1 cellular context compared by ENCODE assay signal in genomic region chr5:57173318-57174127, GRCh38.
TF ChIP-seq lines count a peak whose summit lies in the region.

Gene GPBP1 (plus strand): TSS chr5:57174059. CDS start chr5:57214131, 40,072 bp downstream.

TF ChIP-seq in K562, 482 proteins besides CTCF, POLR2A, EP300 and RAD21 (continued from another document and continues in another):
- TF ChIP-seq FOXO4 (CRISPR knock-in tag; IDR thresholded peaks at IDR 0.05) (no peak), MYBL2 (IDR thresholded peaks at IDR 0.05; ENCODE audit: low read depth) (no peak), MYBL2 (CRISPR knock-in tag; IDR thresholded peaks at IDR 0.05; ENCODE audit: borderline replicate concordance) (no peak), MCM7 (IDR thresholded peaks at IDR 0.05) (no peak), IRF1 (CRISPR knock-in tag; IDR thresholded peaks at IDR 0.05; ENCODE audit: borderline replicate concordance) (no peak), HMBOX1 (IDR thresholded peaks at IDR 0.05) (peak; percentile 65; the same call in 1 of the 2 replicates), MLX (CRISPR knock-in tag; conservative IDR thresholded peaks at IDR 0.05) (no peak), ZNF511 (CRISPR knock-in tag; IDR thresholded peaks at IDR 0.05) (no peak), MTA3 (IDR thresholded peaks at IDR 0.05; ENCODE audit: borderline replicate concordance) (peak; percentile 28; the same call in 1 of the 2 replicates), NFATC3 (IDR thresholded peaks at IDR 0.05) (no peak), TRIM28 (IDR thresholded peaks at IDR 0.05) (no peak), HNRNPK (IDR thresholded peaks at IDR 0.05; ENCODE audit: low read depth, low read length, poor library complexity, severe bottlenecking) (peak; percentile 15), GTF2B (IDR thresholded peaks at IDR 0.05; ENCODE audit: extremely low read depth, insufficient read length) (no peak), ZNF41 (CRISPR knock-in tag; conservative IDR thresholded peaks at IDR 0.05) (no peak), MLLT1 (IDR thresholded peaks at IDR 0.05) (peak in 1 of 2 experiments; percentile 83; a peak in 2 of 4 replicates), CEBPG (CRISPR knock-in tag; IDR thresholded peaks at IDR 0.05) (0 out of 2 replicates have a peak, but pooled peaks have one; percentile 18), CEBPG (tag; conservative IDR thresholded peaks at IDR 0.05 in 1 of 2, IDR thresholded peaks at IDR 0.05 in 1 of 2) (no peak), NCOA1 (IDR thresholded peaks at IDR 0.05; ENCODE audit: low read depth) (no peak), HDAC8 (tag; IDR thresholded peaks at IDR 0.05) (no peak), CHD1 (IDR thresholded peaks at IDR 0.05; ENCODE audit: low read length) (no peak), ZFP30 (CRISPR knock-in tag; IDR thresholded peaks at IDR 0.05; ENCODE audit: borderline replicate concordance) (no peak), MAFF (IDR thresholded peaks at IDR 0.05; ENCODE audit: low read length) (peak; percentile 68; the same call in 1 of the 2 replicates), BRF2 (IDR thresholded peaks at IDR 0.05; ENCODE audit: borderline replicate concordance, insufficient read depth, insufficient read length) (no peak), ELK1 (CRISPR knock-in tag; IDR thresholded peaks at IDR 0.05) (no peak), FOXA1 (IDR thresholded peaks at IDR 0.05; ENCODE audit: borderline replicate concordance) (no peak), ZNF655 (CRISPR knock-in tag; IDR thresholded peaks at IDR 0.05) (no peak), PTTG1 (tag; IDR thresholded peaks at IDR 0.05; ENCODE audit: low read depth) (no peak), PHTF2 (CRISPR knock-in tag; IDR thresholded peaks at IDR 0.05) (no peak), KLF1 (tag; IDR thresholded peaks at IDR 0.05) (no peak), ZNF584 (CRISPR knock-in tag; IDR thresholded peaks at IDR 0.05; ENCODE audit: low read depth) (no peak), CLOCK (CRISPR knock-in tag; IDR thresholded peaks at IDR 0.05; ENCODE audit: borderline replicate concordance) (no peak), ZNF449 (CRISPR knock-in tag; IDR thresholded peaks at IDR 0.05) (no peak), KDM4B (IDR thresholded peaks at IDR 0.05; ENCODE audit: borderline replicate concordance in 2 of 2, low read depth in 1 of 2) (peak in 1 of 2 experiments; percentile 57; a peak in 1 of 4 replicates), TEAD4 (IDR thresholded peaks at IDR 0.05; ENCODE audit: low read length) (no peak; the same call in 1 of the 2 replicates), TEAD4 (CRISPR knock-in tag; IDR thresholded peaks at IDR 0.05; ENCODE audit: borderline replicate concordance) (no peak), PPARD (CRISPR knock-in tag; IDR thresholded peaks at IDR 0.05) (no peak), RB1 (IDR thresholded peaks at IDR 0.05; ENCODE audit: low read depth) (peak; percentile 44; the same call in 1 of the 2 replicates), PATZ1 (CRISPR knock-in tag; IDR thresholded peaks at IDR 0.05; ENCODE audit: borderline replicate concordance) (no peak), SMAD2 (IDR thresholded peaks at IDR 0.05; ENCODE audit: low read depth, low read length) (no peak), ZNF766 (CRISPR knock-in tag; conservative IDR thresholded peaks at IDR 0.05) (peak; percentile 88), KLF6 (CRISPR knock-in tag; IDR thresholded peaks at IDR 0.05; ENCODE audit: borderline replicate concordance) (no peak), SP1 (CRISPR knock-in tag; IDR thresholded peaks at IDR 0.05) (peak; percentile 93), ZNF280B (CRISPR knock-in tag; IDR thresholded peaks at IDR 0.05) (no peak), BRCA1 (IDR thresholded peaks at IDR 0.05) (no peak), BRCA1 (CRISPR knock-in tag; IDR thresholded peaks at IDR 0.05) (no peak), ZNF668 (CRISPR knock-in tag; IDR thresholded peaks at IDR 0.05) (no peak)
